ENCODE assay signal across 24 cellular contexts in the genomic region with DNA sequence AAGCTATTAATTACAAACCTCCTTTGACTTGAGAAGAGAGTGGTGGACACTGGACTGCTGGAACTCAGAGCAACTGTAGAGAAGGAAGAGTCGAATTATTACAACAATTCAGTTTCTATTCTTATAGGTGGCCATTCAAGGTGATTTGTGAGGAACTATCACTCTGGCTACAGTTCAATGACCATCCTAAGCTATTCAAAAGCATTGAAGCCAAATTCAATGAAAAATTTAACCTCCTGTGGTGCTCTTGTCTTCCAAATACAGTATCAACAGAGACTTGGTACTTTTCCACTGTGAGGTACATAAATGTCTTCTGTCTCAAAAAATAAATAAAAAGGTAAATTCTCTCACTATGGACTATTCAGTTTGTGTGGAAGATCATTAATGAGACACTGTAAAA.
"Had no signal": no experiment of that assay in that cellular context is flagged by ENCODE, and none has a peak within 500 bp of the region (broad histone marks: within the 10 kb centered on the region; RNA-seq: fewer than 3 reads in every experiment).

No MANE protein-coding gene starts in this region.

- H3K27me3 ChIP-seq: brain microvascular endothelial cell, cardiac muscle cell had no signal

- H3K4me2 ChIP-seq: PC-9 had no signal

- H3K4me3 ChIP-seq: cardiac muscle cell, PC-9 had no signal

- H3K4me3 Mint-ChIP-seq: activated CD4-positive, alpha-beta T cell treated with anti-CD3 and anti-CD28 coated beads, Interleukin-2, amount 10 ng/mL, durations not matched to agents 24 days and 14 days; activated naive CD4-positive, alpha-beta T cell treated with anti-CD3 and anti-CD28 coated beads, Interleukin-2, amount 10 ng/mL, durations not matched to agents 7 days and 5 days; activated naive CD8-positive, alpha-beta T cell treated with anti-CD3 and anti-CD28 coated beads for 36 hours; activated T-helper 17 cell treated with anti-CD3 and anti-CD28 coated beads, Interleukin-2, amount 50 U/mL, for 72 hours; T-helper 1 cell treated with Interleukin-12 subunit alpha and Interleukin-12 subunit beta and Interleukin-4 antibody, amounts not matched to agents 30 μg/mL and 1 μg/mL, for 36 hours had no signal

- H2AFZ ChIP-seq: PC-9 had no signal

- ATAC-seq: activated T-helper 17 cell treated with anti-CD3 and anti-CD28 coated beads, Interleukin-2, amount 50 U/mL, for 72 hours had no signal

- H3K36me3 Mint-ChIP-seq: activated naive CD4-positive, alpha-beta T cell treated with anti-CD3 and anti-CD28 coated beads, Interleukin-2, amount 10 ng/mL, durations not matched to agents 7 days and 5 days; activated naive CD8-positive, alpha-beta T cell treated with anti-CD3 and anti-CD28 coated beads for 36 hours had no signal

- H3K27ac ChIP-seq: brain microvascular endothelial cell, cardiac muscle cell, PC-9 had no signal

- H3K36me3 ChIP-seq: brain microvascular endothelial cell, cardiac muscle cell had no signal

- H3K9me3 Mint-ChIP-seq: activated CD4-positive, alpha-beta T cell treated with anti-CD3 and anti-CD28 coated beads, Interleukin-2, amount 10 ng/mL, durations not matched to agents 24 days and 14 days; activated naive CD4-positive, alpha-beta T cell treated with anti-CD3 and anti-CD28 coated beads, Interleukin-2, amount 10 ng/mL, durations not matched to agents 7 days and 5 days; activated naive CD8-positive, alpha-beta T cell treated with anti-CD3 and anti-CD28 coated beads for 36 hours; activated T-helper 17 cell treated with anti-CD3 and anti-CD28 coated beads, Interleukin-2, amount 50 U/mL, for 72 hours; T-helper 1 cell treated with Interleukin-12 subunit alpha and Interleukin-12 subunit beta and Interleukin-4 antibody, amounts not matched to agents 30 μg/mL and 1 μg/mL, for 36 hours had no signal

- DNase-seq: activated CD4-positive, alpha-beta T cell treated with anti-CD3 and anti-CD28 coated beads, Interleukin-2, amount 10 ng/mL, durations not matched to agents 24 days and 14 days; activated CD4-positive, alpha-beta T cell treated with anti-CD3 and anti-CD28 coated beads, Interleukin-2, amount 50 U/mL, for 48 hours; activated CD4-positive, CD25-positive, alpha-beta regulatory T cell treated with anti-CD3 and anti-CD28 coated beads, Interleukin-2, amount 50 U/mL, for 72 hours; activated CD8-positive, alpha-beta memory T cell treated with anti-CD3 and anti-CD28 coated beads for 24 hours; activated gamma-delta T cell treated with Interleukin-2 at 50 U/mL for 16 hours; activated naive CD4-positive, alpha-beta T cell treated with anti-CD3 and anti-CD28 coated beads, Interleukin-2, amount 10 ng/mL, durations not matched to agents 7 days and 5 days; activated naive CD8-positive, alpha-beta T cell treated with anti-CD3 and anti-CD28 coated beads for 36 hours; activated T-cell treated with anti-CD3 and anti-CD28 coated beads for 4 hours; activated T-cell treated with anti-CD3 and anti-CD28 coated beads, Interleukin-2, amount 50 U/mL, for 48 hours; brain microvascular endothelial cell; Karpas-422; MM.1S; NCI-H1105 treated with DMSO at 0.1 percent for 48 hours; NCI-H1436 treated with DMSO at 0.1 percent for 48 hours; NCI-H1930; NCI-H2171; NCI-H2227 treated with DMSO at 0.1 percent for 48 hours; NCI-H446 treated with DMSO at 0.1 percent for 48 hours; NCI-H524 treated with DMSO at 0.1 percent for 48 hours; PC-9; SHP77 treated with DMSO at 0.1 percent for 48 hours had no signal

- H3K27me3 Mint-ChIP-seq: activated CD4-positive, alpha-beta T cell treated with anti-CD3 and anti-CD28 coated beads, Interleukin-2, amount 10 ng/mL, durations not matched to agents 24 days and 14 days; activated naive CD4-positive, alpha-beta T cell treated with anti-CD3 and anti-CD28 coated beads, Interleukin-2, amount 10 ng/mL, durations not matched to agents 7 days and 5 days; activated T-helper 17 cell treated with anti-CD3 and anti-CD28 coated beads, Interleukin-2, amount 50 U/mL, for 72 hours had no signal

- H3K4me1 Mint-ChIP-seq: activated CD4-positive, alpha-beta T cell treated with anti-CD3 and anti-CD28 coated beads, Interleukin-2, amount 10 ng/mL, durations not matched to agents 24 days and 14 days; activated naive CD4-positive, alpha-beta T cell treated with anti-CD3 and anti-CD28 coated beads, Interleukin-2, amount 10 ng/mL, durations not matched to agents 7 days and 5 days; activated naive CD8-positive, alpha-beta T cell treated with anti-CD3 and anti-CD28 coated beads for 36 hours; activated T-helper 17 cell treated with anti-CD3 and anti-CD28 coated beads, Interleukin-2, amount 50 U/mL, for 72 hours had no signal

- H3K27ac Mint-ChIP-seq: activated CD4-positive, alpha-beta T cell treated with anti-CD3 and anti-CD28 coated beads, Interleukin-2, amount 10 ng/mL, durations not matched to agents 24 days and 14 days; activated naive CD4-positive, alpha-beta T cell treated with anti-CD3 and anti-CD28 coated beads, Interleukin-2, amount 10 ng/mL, durations not matched to agents 7 days and 5 days; activated naive CD8-positive, alpha-beta T cell treated with anti-CD3 and anti-CD28 coated beads for 36 hours; activated T-helper 17 cell treated with anti-CD3 and anti-CD28 coated beads, Interleukin-2, amount 50 U/mL, for 72 hours; T-helper 1 cell treated with Interleukin-12 subunit alpha and Interleukin-12 subunit beta and Interleukin-4 antibody, amounts not matched to agents 30 μg/mL and 1 μg/mL, for 36 hours had no signal
